1 cellular context compared by ENCODE assay signal in the genomic region with DNA sequence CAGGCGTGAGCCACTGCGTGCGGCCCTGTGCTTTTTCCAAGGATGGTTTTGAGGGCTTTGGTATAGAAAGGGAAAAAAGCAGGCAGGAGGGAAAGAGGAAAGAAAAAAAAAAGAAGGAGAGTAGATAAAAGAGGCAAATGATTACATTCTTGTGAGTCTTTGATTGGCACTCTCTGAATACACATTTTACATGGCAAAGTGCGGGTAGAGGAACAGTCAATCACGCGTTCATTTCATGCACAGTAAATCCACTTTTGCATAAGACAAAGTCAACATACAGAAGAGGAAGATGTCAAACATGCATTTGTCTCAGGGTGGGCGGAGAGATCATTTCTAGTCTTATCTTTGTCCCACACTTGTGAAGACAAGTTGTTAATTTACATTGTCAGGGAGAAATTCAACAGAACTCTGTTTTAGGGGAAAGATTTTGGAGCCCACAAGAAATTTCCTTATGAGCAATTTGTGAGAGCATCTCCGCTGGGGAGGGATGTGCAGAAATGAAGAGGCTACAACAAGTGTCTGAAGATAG.
TF ChIP-seq lines count a peak whose summit lies in the region.

No MANE protein-coding gene starts in this region.

TF ChIP-seq in K562, 482 proteins besides CTCF, POLR2A, EP300 and RAD21 (continued from another document):
- TF ChIP-seq, protein P1, sequence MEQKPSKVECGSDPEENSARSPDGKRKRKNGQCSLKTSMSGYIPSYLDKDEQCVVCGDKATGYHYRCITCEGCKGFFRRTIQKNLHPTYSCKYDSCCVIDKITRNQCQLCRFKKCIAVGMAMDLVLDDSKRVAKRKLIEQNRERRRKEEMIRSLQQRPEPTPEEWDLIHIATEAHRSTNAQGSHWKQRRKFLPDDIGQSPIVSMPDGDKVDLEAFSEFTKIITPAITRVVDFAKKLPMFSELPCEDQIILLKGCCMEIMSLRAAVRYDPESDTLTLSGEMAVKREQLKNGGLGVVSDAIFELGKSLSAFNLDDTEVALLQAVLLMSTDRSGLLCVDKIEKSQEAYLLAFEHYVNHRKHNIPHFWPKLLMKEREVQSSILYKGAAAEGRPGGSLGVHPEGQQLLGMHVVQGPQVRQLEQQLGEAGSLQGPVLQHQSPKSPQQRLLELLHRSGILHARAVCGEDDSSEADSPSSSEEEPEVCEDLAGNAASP (IDR thresholded peaks at IDR 0.05): no peak
- TF ChIP-seq EGR1 (conservative IDR thresholded peaks at IDR 0.05) (peak; percentile 68), ARID1B (IDR thresholded peaks at IDR 0.05) (peak; percentile 89), ZKSCAN8 (CRISPR knock-in tag; IDR thresholded peaks at IDR 0.05) (0 out of 2 replicates have a peak, but pooled peaks have one; percentile 33), SMARCE1 (IDR thresholded peaks at IDR 0.05) (peak; percentile 61; the same call in 1 of the 2 replicates), ELF1 (tag; IDR thresholded peaks at IDR 0.05) (no peak), RNF2 (IDR thresholded peaks at IDR 0.05) (0 out of 2 replicates have a peak, but pooled peaks have one; percentile 31), CBFA2T3 (IDR thresholded peaks at IDR 0.05) (peak; percentile 83), XRCC3 (IDR thresholded peaks at IDR 0.05) (no peak), ATF7 (IDR thresholded peaks at IDR 0.05) (0 out of 2 replicates have a peak, but pooled peaks have one; percentile 5), TCF3 (CRISPR knock-in tag; IDR thresholded peaks at IDR 0.05) (peak; percentile 82), KDM1A (IDR thresholded peaks at IDR 0.05) (peak; percentile 43 to 50; a peak in 2 of 4 replicates), SRSF1 (IDR thresholded peaks at IDR 0.05; ENCODE audit: low read depth, low read length) (no peak), MEIS2 (IDR thresholded peaks at IDR 0.05; ENCODE audit: partially characterized antibody) (peak; percentile 94), POLR2AphosphoS2 (IDR thresholded peaks at IDR 0.05; ENCODE audit: low read length) (no peak), STAT5A (IDR thresholded peaks at IDR 0.05; ENCODE audit: borderline replicate concordance, low read length) (0 out of 2 replicates have a peak, but pooled peaks have one; percentile 38), ZNF780A (CRISPR knock-in tag; IDR thresholded peaks at IDR 0.05) (no peak), ADNP (tag; IDR thresholded peaks at IDR 0.05) (0 out of 2 replicates have a peak, but pooled peaks have one; percentile 40), JUND (IDR thresholded peaks at IDR 0.05; ENCODE audit: borderline replicate concordance, low read depth, low read length) (peak; percentile 28; the same call in 1 of the 2 replicates), JUND (tag; IDR thresholded peaks at IDR 0.05; ENCODE audit: borderline replicate concordance, low read depth, low read length) (no peak; the same call in 2 of the 3 replicates), SMARCA4 (IDR thresholded peaks at IDR 0.05) (peak; percentile 84), NEUROD1 (IDR thresholded peaks at IDR 0.05; ENCODE audit: borderline replicate concordance, low read depth, low read length, partially characterized antibody) (peak; percentile 19), CBFA2T2 (conservative IDR thresholded peaks at IDR 0.05) (peak; percentile 64), RCOR1 (IDR thresholded peaks at IDR 0.05; ENCODE audit: borderline replicate concordance in 1 of 2, low read depth in 2 of 2, low read length in 2 of 2) (peak in 1 of 2 experiments; percentile 76; a peak in 2 of 4 replicates), CTBP1 (IDR thresholded peaks at IDR 0.05; ENCODE audit: borderline replicate concordance) (peak; percentile 29; the same call in 1 of the 2 replicates), TRIM24 (IDR thresholded peaks at IDR 0.05) (peak in 1 of 2 experiments; percentile 19; a peak in 1 of 4 replicates), NFIC (IDR thresholded peaks at IDR 0.05) (0 out of 2 replicates have a peak, but pooled peaks have one; percentile 16), TAL1 (IDR thresholded peaks at IDR 0.05) (peak; percentile 74), POLR2AphosphoS5 (IDR thresholded peaks at IDR 0.05; ENCODE audit: control insufficient read depth, insufficient read depth, low read depth, low read length) (peak; percentile 34; the same call in 1 of the 2 replicates), ZFP36 (IDR thresholded peaks at IDR 0.05; ENCODE audit: low read depth, low read length, partially characterized antibody) (no peak), ZNF212 (CRISPR knock-in tag; IDR thresholded peaks at IDR 0.05) (no peak), TEAD4 (IDR thresholded peaks at IDR 0.05; ENCODE audit: low read length) (peak; percentile 81), TEAD4 (CRISPR knock-in tag; IDR thresholded peaks at IDR 0.05; ENCODE audit: borderline replicate concordance) (no peak), ZNF766 (CRISPR knock-in tag; conservative IDR thresholded peaks at IDR 0.05) (0 out of 2 replicates have a peak, but pooled peaks have one; percentile 4), NCOA1 (IDR thresholded peaks at IDR 0.05; ENCODE audit: low read depth) (peak; percentile 43; the same call in 1 of the 2 replicates), LEF1 (IDR thresholded peaks at IDR 0.05) (peak; percentile 83), ESRRA (IDR thresholded peaks at IDR 0.05; ENCODE audit: borderline replicate concordance, low read depth) (no peak)
- TF ChIP-seq, protein P2, sequence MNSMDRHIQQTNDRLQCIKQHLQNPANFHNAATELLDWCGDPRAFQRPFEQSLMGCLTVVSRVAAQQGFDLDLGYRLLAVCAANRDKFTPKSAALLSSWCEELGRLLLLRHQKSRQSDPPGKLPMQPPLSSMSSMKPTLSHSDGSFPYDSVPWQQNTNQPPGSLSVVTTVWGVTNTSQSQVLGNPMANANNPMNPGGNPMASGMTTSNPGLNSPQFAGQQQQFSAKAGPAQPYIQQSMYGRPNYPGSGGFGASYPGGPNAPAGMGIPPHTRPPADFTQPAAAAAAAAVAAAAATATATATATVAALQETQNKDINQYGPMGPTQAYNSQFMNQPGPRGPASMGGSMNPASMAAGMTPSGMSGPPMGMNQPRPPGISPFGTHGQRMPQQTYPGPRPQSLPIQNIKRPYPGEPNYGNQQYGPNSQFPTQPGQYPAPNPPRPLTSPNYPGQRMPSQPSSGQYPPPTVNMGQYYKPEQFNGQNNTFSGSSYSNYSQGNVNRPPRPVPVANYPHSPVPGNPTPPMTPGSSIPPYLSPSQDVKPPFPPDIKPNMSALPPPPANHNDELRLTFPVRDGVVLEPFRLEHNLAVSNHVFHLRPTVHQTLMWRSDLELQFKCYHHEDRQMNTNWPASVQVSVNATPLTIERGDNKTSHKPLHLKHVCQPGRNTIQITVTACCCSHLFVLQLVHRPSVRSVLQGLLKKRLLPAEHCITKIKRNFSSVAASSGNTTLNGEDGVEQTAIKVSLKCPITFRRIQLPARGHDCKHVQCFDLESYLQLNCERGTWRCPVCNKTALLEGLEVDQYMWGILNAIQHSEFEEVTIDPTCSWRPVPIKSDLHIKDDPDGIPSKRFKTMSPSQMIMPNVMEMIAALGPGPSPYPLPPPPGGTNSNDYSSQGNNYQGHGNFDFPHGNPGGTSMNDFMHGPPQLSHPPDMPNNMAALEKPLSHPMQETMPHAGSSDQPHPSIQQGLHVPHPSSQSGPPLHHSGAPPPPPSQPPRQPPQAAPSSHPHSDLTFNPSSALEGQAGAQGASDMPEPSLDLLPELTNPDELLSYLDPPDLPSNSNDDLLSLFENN (IDR thresholded peaks at IDR 0.05; ENCODE audit: low read depth in 2 of 2, low read length in 2 of 2): no peak
- TF ChIP-seq, protein P3, sequence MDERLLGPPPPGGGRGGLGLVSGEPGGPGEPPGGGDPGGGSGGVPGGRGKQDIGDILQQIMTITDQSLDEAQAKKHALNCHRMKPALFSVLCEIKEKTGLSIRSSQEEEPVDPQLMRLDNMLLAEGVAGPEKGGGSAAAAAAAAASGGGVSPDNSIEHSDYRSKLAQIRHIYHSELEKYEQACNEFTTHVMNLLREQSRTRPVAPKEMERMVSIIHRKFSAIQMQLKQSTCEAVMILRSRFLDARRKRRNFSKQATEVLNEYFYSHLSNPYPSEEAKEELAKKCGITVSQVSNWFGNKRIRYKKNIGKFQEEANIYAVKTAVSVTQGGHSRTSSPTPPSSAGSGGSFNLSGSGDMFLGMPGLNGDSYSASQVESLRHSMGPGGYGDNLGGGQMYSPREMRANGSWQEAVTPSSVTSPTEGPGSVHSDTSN (CRISPR knock-in tag; IDR thresholded peaks at IDR 0.05; ENCODE audit: low read depth): no peak
- TF ChIP-seq, protein P3 (tag; conservative IDR thresholded peaks at IDR 0.05; ENCODE audit: low read depth): peak; percentile 87
- TF ChIP-seq, protein P4, sequence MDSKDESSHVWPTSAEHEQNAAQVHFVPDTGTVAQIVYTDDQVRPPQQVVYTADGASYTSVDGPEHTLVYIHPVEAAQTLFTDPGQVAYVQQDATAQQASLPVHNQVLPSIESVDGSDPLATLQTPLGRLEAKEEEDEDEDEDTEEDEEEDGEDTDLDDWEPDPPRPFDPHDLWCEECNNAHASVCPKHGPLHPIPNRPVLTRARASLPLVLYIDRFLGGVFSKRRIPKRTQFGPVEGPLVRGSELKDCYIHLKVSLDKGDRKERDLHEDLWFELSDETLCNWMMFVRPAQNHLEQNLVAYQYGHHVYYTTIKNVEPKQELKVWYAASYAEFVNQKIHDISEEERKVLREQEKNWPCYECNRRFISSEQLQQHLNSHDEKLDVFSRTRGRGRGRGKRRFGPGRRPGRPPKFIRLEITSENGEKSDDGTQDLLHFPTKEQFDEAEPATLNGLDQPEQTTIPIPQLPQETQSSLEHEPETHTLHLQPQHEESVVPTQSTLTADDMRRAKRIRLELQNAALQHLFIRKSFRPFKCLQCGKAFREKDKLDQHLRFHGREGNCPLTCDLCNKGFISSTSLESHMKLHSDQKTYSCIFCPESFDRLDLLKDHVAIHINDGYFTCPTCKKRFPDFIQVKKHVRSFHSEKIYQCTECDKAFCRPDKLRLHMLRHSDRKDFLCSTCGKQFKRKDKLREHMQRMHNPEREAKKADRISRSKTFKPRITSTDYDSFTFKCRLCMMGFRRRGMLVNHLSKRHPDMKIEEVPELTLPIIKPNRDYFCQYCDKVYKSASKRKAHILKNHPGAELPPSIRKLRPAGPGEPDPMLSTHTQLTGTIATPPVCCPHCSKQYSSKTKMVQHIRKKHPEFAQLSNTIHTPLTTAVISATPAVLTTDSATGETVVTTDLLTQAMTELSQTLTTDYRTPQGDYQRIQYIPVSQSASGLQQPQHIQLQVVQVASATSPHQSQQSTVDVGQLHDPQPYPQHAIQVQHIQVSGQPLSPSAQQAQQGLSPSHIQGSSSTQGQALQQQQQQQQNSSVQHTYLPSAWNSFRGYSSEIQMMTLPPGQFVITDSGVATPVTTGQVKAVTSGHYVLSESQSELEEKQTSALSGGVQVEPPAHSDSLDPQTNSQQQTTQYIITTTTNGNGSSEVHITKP (IDR thresholded peaks at IDR 0.05; ENCODE audit: partially characterized antibody): peak; percentile 20
- TF ChIP-seq, protein P5, sequence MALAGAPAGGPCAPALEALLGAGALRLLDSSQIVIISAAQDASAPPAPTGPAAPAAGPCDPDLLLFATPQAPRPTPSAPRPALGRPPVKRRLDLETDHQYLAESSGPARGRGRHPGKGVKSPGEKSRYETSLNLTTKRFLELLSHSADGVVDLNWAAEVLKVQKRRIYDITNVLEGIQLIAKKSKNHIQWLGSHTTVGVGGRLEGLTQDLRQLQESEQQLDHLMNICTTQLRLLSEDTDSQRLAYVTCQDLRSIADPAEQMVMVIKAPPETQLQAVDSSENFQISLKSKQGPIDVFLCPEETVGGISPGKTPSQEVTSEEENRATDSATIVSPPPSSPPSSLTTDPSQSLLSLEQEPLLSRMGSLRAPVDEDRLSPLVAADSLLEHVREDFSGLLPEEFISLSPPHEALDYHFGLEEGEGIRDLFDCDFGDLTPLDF (CRISPR knock-in tag; IDR thresholded peaks at IDR 0.05): no peak
- TF ChIP-seq, protein P6, sequence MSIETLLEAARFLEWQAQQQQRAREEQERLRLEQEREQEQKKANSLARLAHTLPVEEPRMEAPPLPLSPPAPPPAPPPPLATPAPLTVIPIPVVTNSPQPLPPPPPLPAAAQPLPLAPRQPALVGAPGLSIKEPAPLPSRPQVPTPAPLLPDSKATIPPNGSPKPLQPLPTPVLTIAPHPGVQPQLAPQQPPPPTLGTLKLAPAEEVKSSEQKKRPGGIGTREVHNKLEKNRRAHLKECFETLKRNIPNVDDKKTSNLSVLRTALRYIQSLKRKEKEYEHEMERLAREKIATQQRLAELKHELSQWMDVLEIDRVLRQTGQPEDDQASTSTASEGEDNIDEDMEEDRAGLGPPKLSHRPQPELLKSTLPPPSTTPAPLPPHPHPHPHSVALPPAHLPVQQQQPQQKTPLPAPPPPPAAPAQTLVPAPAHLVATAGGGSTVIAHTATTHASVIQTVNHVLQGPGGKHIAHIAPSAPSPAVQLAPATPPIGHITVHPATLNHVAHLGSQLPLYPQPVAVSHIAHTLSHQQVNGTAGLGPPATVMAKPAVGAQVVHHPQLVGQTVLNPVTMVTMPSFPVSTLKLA (conservative IDR thresholded peaks at IDR 0.05): peak in 1 of 2 experiments; percentile 30; a peak in 1 of 4 replicates
- TF ChIP-seq, protein P7, sequence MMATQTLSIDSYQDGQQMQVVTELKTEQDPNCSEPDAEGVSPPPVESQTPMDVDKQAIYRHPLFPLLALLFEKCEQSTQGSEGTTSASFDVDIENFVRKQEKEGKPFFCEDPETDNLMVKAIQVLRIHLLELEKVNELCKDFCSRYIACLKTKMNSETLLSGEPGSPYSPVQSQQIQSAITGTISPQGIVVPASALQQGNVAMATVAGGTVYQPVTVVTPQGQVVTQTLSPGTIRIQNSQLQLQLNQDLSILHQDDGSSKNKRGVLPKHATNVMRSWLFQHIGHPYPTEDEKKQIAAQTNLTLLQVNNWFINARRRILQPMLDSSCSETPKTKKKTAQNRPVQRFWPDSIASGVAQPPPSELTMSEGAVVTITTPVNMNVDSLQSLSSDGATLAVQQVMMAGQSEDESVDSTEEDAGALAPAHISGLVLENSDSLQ (IDR thresholded peaks at IDR 0.05): peak; percentile 91
- TF ChIP-seq, protein P8, sequence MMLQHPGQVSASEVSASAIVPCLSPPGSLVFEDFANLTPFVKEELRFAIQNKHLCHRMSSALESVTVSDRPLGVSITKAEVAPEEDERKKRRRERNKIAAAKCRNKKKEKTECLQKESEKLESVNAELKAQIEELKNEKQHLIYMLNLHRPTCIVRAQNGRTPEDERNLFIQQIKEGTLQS (IDR thresholded peaks at IDR 0.05): no peak
- TF ChIP-seq, protein P8 (CRISPR knock-in tag; conservative IDR thresholded peaks at IDR 0.05): no peak
